Comparison of ENCODE assay signal across 1 cellular context in the genomic region with DNA sequence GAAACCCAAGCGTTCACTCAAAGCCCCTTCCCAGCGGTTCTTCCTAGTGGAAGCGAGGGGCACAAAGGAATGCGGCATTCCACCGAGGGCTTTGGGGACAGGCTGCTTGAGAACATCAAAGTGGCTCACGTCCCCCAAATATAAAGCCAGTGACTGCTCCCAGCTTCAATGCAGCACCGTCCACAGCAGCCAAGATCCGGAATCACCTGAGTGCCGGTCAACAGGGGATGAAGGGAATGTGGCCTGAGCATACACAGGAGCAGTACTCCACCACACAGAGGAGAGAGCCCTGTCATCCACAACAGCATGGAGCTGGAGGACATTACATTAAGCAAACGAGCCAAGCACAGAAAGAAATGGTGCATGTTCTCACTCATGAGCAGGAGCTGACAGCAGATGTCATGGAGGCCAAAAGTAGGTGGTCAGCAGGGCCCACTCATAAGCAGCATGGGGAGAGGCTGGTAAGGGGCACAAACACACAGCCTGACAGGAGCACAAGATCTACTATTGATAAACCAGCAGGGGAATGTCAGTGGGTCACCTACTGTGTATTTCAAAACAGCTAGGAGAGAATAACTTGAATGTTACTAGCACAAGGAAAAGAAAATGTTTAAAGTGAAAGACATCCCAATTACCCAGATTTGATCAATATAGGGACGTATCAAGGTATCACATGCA.
TF ChIP-seq lines count a peak whose summit lies in the region.

No MANE protein-coding gene starts in this region.

TF ChIP-seq in IMR-90, 13 proteins besides CTCF, POLR2A, EP300 and RAD21 (continued from another document):
- TF ChIP-seq, protein P1, sequence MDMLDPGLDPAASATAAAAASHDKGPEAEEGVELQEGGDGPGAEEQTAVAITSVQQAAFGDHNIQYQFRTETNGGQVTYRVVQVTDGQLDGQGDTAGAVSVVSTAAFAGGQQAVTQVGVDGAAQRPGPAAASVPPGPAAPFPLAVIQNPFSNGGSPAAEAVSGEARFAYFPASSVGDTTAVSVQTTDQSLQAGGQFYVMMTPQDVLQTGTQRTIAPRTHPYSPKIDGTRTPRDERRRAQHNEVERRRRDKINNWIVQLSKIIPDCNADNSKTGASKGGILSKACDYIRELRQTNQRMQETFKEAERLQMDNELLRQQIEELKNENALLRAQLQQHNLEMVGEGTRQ (IDR thresholded peaks at IDR 0.05; ENCODE audit: low read depth, low read length): no peak
- TF ChIP-seq, protein P2, sequence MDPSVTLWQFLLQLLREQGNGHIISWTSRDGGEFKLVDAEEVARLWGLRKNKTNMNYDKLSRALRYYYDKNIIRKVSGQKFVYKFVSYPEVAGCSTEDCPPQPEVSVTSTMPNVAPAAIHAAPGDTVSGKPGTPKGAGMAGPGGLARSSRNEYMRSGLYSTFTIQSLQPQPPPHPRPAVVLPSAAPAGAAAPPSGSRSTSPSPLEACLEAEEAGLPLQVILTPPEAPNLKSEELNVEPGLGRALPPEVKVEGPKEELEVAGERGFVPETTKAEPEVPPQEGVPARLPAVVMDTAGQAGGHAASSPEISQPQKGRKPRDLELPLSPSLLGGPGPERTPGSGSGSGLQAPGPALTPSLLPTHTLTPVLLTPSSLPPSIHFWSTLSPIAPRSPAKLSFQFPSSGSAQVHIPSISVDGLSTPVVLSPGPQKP (IDR thresholded peaks at IDR 0.05; ENCODE audit: borderline replicate concordance, low read depth, low read length): no peak
- TF ChIP-seq SMC3 (IDR thresholded peaks at IDR 0.05; ENCODE audit: low read depth, low read length) (no peak), MAFK (IDR thresholded peaks at IDR 0.05; ENCODE audit: low read depth, low read length) (no peak)
